ENCODE assay signal across 29 cellular contexts in the genomic region with DNA sequence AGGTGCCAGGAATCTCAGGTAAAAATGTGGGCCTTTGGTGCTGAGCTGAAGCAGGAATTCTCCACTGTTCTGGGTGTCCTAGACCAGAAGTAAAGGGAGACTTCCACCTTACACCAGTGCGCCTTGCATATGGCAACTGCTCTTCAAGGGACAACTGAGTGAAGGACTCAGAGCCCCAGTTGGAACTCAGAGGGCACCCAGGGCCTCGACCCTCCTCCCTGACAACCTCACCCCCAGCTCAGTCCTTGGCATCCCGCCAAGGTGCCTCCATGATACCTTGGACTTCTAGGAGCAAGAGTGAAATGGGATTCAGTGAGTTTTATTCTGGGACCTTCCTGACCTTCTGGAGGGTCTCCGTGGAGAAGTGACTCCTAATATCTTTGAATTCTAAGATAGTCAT.
"Had no signal": no experiment of that assay in that cellular context is flagged by ENCODE, and none has a peak within 500 bp of the region (broad histone marks: within the 10 kb centered on the region; RNA-seq: fewer than 3 reads in every experiment).

No MANE protein-coding gene starts in this region.

- ATAC-seq: effector memory CD8-positive, alpha-beta T cell; esophagus mucosa; foreskin keratinocyte; gastrocnemius medialis; gastroesophageal sphincter; heart left ventricle had no signal

- H3K9me3 ChIP-seq: colonic mucosa, esophagus muscularis mucosa, esophagus squamous epithelium, gastrocnemius medialis, gastroesophageal sphincter, heart left ventricle, heart right ventricle had no signal

- H3K4me3 Mint-ChIP-seq: dendritic cell treated with granulocyte-macrophage colony-stimulating factor and Interleukin-4, amounts not matched to agents 40 ng/mL and 50 ng/mL, for 4 days; effector memory CD8-positive, alpha-beta T cell; endodermal cell had no signal

- H3K27ac ChIP-seq: colonic mucosa, coronary artery, dorsolateral prefrontal cortex, epithelial cell of prostate, esophagus muscularis mucosa, esophagus squamous epithelium, foreskin keratinocyte, gastrocnemius medialis, gastroesophageal sphincter, heart left ventricle, heart right ventricle had no signal

- DNase-seq: colonic mucosa; cortex of kidney; dermis blood vessel endothelial cell; dorsolateral prefrontal cortex; effector CD4-positive, alpha-beta T cell; effector CD8-positive, alpha-beta T cell; effector memory CD4-positive, alpha-beta T cell; effector memory CD8-positive, alpha-beta T cell; endodermal cell; erythroblast; esophagus squamous epithelium; foreskin fibroblast; foreskin keratinocyte; foreskin melanocyte; gastrocnemius medialis; glutamatergic neuron; head of caudate nucleus; heart left ventricle; heart right ventricle had no signal

- H3K4me1 Mint-ChIP-seq: endodermal cell had no signal

- FAIRE-seq: colon, endometrium, endothelial cell of umbilical vein, frontal cortex had no signal

- H3K4me1 ChIP-seq: colonic mucosa, esophagus muscularis mucosa, esophagus squamous epithelium, foreskin keratinocyte, gastrocnemius medialis, gastroesophageal sphincter, heart left ventricle, heart right ventricle had no signal

- H3K9me3 Mint-ChIP-seq: dendritic cell treated with granulocyte-macrophage colony-stimulating factor and Interleukin-4, amounts not matched to agents 40 ng/mL and 50 ng/mL, for 4 days; effector memory CD8-positive, alpha-beta T cell; endodermal cell had no signal

- H3K27me3 ChIP-seq: colonic mucosa, foreskin keratinocyte, gastrocnemius medialis had no signal

- H3K36me3 ChIP-seq: colonic mucosa, esophagus muscularis mucosa, esophagus squamous epithelium, gastrocnemius medialis, gastroesophageal sphincter, heart left ventricle, heart right ventricle had no signal

- H3K4me3 ChIP-seq: colonic mucosa, coronary artery, dorsolateral prefrontal cortex, esophagus muscularis mucosa, esophagus squamous epithelium, gastrocnemius medialis, gastroesophageal sphincter, heart left ventricle, heart right ventricle had no signal

- H3K27ac Mint-ChIP-seq: dendritic cell treated with granulocyte-macrophage colony-stimulating factor and Interleukin-4, amounts not matched to agents 40 ng/mL and 50 ng/mL, for 4 days; effector memory CD8-positive, alpha-beta T cell; endodermal cell had no signal
